In the genomic region with DNA sequence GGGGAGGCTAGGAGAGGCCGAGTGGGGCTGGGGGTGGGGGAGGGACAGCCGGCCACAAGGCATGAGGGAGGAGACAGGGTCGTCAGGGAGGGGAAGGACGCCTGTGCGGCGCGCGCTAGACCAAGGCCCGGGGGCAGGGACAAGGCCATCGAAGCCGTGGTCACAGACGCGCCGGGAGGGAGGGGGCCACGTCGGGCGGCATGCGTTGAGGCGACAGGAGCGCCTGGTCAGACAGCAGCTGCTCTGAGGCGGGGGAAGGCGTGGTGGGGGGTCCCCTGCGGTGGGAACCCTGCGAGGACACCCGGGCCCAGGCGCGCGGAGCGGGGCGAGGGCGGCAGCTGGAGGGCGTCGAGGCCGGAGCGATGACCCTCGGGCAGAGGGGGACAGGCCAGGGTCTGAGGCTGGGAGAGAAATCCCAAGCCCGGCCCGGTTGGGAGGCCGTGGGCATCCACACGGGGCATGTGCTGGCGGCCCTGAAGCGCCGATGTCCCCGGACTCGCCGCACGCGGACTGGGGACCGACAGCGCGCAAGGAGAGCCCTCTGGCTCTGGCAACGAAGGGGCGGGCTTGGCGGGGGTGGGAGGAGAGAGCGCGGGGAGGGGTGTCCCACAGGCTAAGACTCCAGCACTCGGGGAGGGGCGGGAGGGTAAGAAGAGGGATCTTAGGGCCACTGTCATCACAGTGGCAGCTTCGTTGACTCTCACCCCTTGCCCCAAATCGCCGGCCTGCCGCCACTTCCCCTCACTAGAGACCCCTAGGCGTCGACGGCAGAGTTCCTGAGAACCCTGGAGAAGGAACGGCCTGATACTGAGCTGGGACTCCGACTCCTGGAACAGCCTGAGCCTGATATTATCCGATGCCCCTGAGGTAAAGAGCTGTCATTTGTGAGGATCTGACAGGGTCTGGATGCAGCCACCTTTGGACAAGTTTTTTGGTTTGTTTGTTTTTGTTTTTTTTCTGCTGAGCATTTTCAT, we compare ENCODE assay signal across 11 cellular contexts. TPM values are rescaled to one million over a fixed set of nuclear protein-coding genes. Genes with fewer than 3 reads are reported as not detected.
DNase-seq lines count a peak whose midpoint lies in the region; ATAC-seq, FAIRE-seq and TF ChIP-seq lines count a peak whose summit lies in the region.
"Had no signal": no experiment of that assay in that cellular context is flagged by ENCODE, and none has a peak within 500 bp of the region (broad histone marks: within the 10 kb centered on the region; RNA-seq: fewer than 3 reads in every experiment).

No MANE protein-coding gene starts in this region.

- no peak overlapping the region for H2BK120ac ChIP-seq in mesenchymal stem cell (ENCODE audit: low read depth, low read length)

- FAIRE-seq in astrocyte (lab: Jason Lieb, UNC) = no peak

- H3K4ac ChIP-seq in mesenchymal stem cell (ENCODE audit: low read depth in 1 of 2, low read length in 2 of 2) = peak overlapping the region; percentile 26 to 54

- H3K4me2 ChIP-seq in astrocyte (ENCODE audit: low read length) (peak overlapping the region; percentile 71), mesenchymal stem cell (ENCODE audit: low read length, poor library complexity, severe bottlenecking) (no peak overlapping the region)

- H3K9ac ChIP-seq in astrocyte (ENCODE audit: low read length) (no peak overlapping the region), mesenchymal stem cell (ENCODE audit: low read length) (peak overlapping the region; percentile 36)

- DNase-seq in stimulated activated naive CD8-positive, alpha-beta T cell treated with anti-CD3 and anti-CD28 coated beads, Interleukin-15, Interleukin-2, amounts not matched to agents 100 U/mL and 50 U/mL, for 24 hours = no peak
- no peak for DNase-seq in astrocyte (ENCODE audit: low read depth)
- DNase-seq in mesenchymal stem cell = no peak
- DNase-seq in SIG-M5 treated with dmso at 0.1 percent for 504 hours (lab: John Stamatoyannopoulos, UW; ENCODE audit: unreplicated experiment) = no peak
- DNase-seq in CD1c-positive myeloid dendritic cell (ENCODE audit: extremely low spot score) = no peak
- no peak for DNase-seq in HPDE6-E6E7 (ENCODE audit: extremely low spot score)
- DNase-seq: activated naive CD4-positive, alpha-beta T cell treated with anti-CD3 and anti-CD28 coated beads, Interleukin-2, amount 50 U/mL, for 16 hours; effector CD8-positive, alpha-beta T cell; spleen had no signal

- TF ChIP-seq CTCF in astrocyte (IDR thresholded peaks at IDR 0.05; ENCODE audit: insufficient read depth, low read depth, low read length) = no peak

- peak overlapping the region; percentile 64 for H4K91ac ChIP-seq in mesenchymal stem cell (ENCODE audit: low read length)

- H3K4me3 Mint-ChIP-seq in stimulated activated naive CD8-positive, alpha-beta T cell treated with anti-CD3 and anti-CD28 coated beads, Interleukin-15, Interleukin-2, amounts not matched to agents 100 ng/mL and 50 ng/mL, for 24 hours = peak overlapping the region; percentile 26
- no peak overlapping the region for H3K4me3 Mint-ChIP-seq in astrocyte (ENCODE audit: unreplicated experiment)

- no peak overlapping the region for H2AK5ac ChIP-seq in mesenchymal stem cell (ENCODE audit: low read length, severe bottlenecking)

- H3K27ac Mint-ChIP-seq in stimulated activated naive CD8-positive, alpha-beta T cell treated with anti-CD3 and anti-CD28 coated beads, Interleukin-15, Interleukin-2, amounts not matched to agents 100 ng/mL and 50 ng/mL, for 24 hours = peak overlapping the region; percentile 33
- no peak overlapping the region for H3K27ac Mint-ChIP-seq in astrocyte (ENCODE audit: unreplicated experiment)

- H2AFZ ChIP-seq in astrocyte (ENCODE audit: low read depth, low read length) = no peak overlapping the region
- no peak overlapping the region for H2AFZ ChIP-seq in mesenchymal stem cell (ENCODE audit: low read depth, low read length)

- no peak overlapping the region for H2BK15ac ChIP-seq in mesenchymal stem cell (ENCODE audit: low read depth, poor library complexity, severe bottlenecking)

- peaks cover 21% of the 10 kb centered on the region for H3K4me1 Mint-ChIP-seq in stimulated activated naive CD8-positive, alpha-beta T cell treated with anti-CD3 and anti-CD28 coated beads, Interleukin-15, Interleukin-2, amounts not matched to agents 100 ng/mL and 50 ng/mL, for 24 hours (ENCODE audit: low read depth)
- H3K4me1 Mint-ChIP-seq in astrocyte (ENCODE audit: low read depth, unreplicated experiment) = peaks cover 11% of the 10 kb centered on the region

- H2BK5ac ChIP-seq in mesenchymal stem cell (ENCODE audit: low read depth, low read length, poor library complexity, severe bottlenecking) = no peak overlapping the region

- ATAC-seq in stimulated activated naive CD8-positive, alpha-beta T cell treated with anti-CD3 and anti-CD28 coated beads, Interleukin-15, Interleukin-2, amounts not matched to agents 100 U/mL and 50 U/mL, for 24 hours = no peak
- no peak for ATAC-seq in HG03280 (IDR thresholded peaks at IDR 0.05; ENCODE audit: unreplicated experiment)

- H4K20me1 ChIP-seq in astrocyte (ENCODE audit: insufficient read depth, low read length) = no peaks in the 10 kb centered on the region

- peaks cover 24% of the 10 kb centered on the region for H3K27me3 Mint-ChIP-seq in stimulated activated naive CD8-positive, alpha-beta T cell treated with anti-CD3 and anti-CD28 coated beads, Interleukin-15, Interleukin-2, amounts not matched to agents 100 ng/mL and 50 ng/mL, for 24 hours
- H3K27me3 Mint-ChIP-seq in astrocyte (ENCODE audit: low read depth, unreplicated experiment) = peaks cover 35% of the 10 kb centered on the region

- no peak overlapping the region for H3K23ac ChIP-seq in mesenchymal stem cell (ENCODE audit: low read length in 2 of 2)

- H3K9me3 ChIP-seq in astrocyte (ENCODE audit: insufficient read depth, low read depth, low read length) (no peaks in the 10 kb centered on the region), mesenchymal stem cell (ENCODE audit: control insufficient read depth, low read length) (no peaks in the 10 kb centered on the region)
- H3K9me3 ChIP-seq: spleen had no signal

- no peak overlapping the region for H3K27ac ChIP-seq in astrocyte (ENCODE audit: low read depth, low read length)
- H3K27ac ChIP-seq in mesenchymal stem cell (ENCODE audit: low read length, poor library complexity, severe bottlenecking) = no peak overlapping the region

- no peaks in the 10 kb centered on the region for H3K9me3 Mint-ChIP-seq in stimulated activated naive CD8-positive, alpha-beta T cell treated with anti-CD3 and anti-CD28 coated beads, Interleukin-15, Interleukin-2, amounts not matched to agents 100 ng/mL and 50 ng/mL, for 24 hours
- H3K9me3 Mint-ChIP-seq in astrocyte (ENCODE audit: unreplicated experiment) = peaks cover 9% of the 10 kb centered on the region

- H3K14ac ChIP-seq in mesenchymal stem cell (ENCODE audit: low read length in 2 of 2) = peak overlapping the region in 1 of 2 experiments; percentile 78

- H3K36me3 ChIP-seq in astrocyte (ENCODE audit: insufficient read depth, low read length) (no peaks in the 10 kb centered on the region), mesenchymal stem cell (ENCODE audit: control insufficient read depth in 1 of 2, insufficient read depth in 2 of 2, low read depth in 1 of 2, low read length in 2 of 2) (no peaks in the 10 kb centered on the region)
- H3K36me3 ChIP-seq: spleen had no signal

- H3K4me3 ChIP-seq in astrocyte (ENCODE audit: insufficient read depth, low read depth, low read length) (no peak overlapping the region), mesenchymal stem cell (ENCODE audit: insufficient read depth in 1 of 2, low read depth in 1 of 2, low read length in 2 of 2) (peak overlapping the region in 1 of 2 experiments; percentile 53)
- H3K4me3 ChIP-seq: spleen had no signal

- H4K8ac ChIP-seq in mesenchymal stem cell (ENCODE audit: low read length) = no peak overlapping the region

- peaks cover 13% of the 10 kb centered on the region for H3K4me1 ChIP-seq in astrocyte (ENCODE audit: insufficient read depth, low read length)
- peaks cover 22% of the 10 kb centered on the region for H3K4me1 ChIP-seq in mesenchymal stem cell (ENCODE audit: control insufficient read depth, insufficient read depth, low read depth, low read length)

- peak overlapping the region in 1 of 2 experiments; percentile 21 for H3K18ac ChIP-seq in mesenchymal stem cell (ENCODE audit: low read depth in 1 of 2, low read length in 2 of 2)

- no peaks in the 10 kb centered on the region for H3K36me3 Mint-ChIP-seq in stimulated activated naive CD8-positive, alpha-beta T cell treated with anti-CD3 and anti-CD28 coated beads, Interleukin-15, Interleukin-2, amounts not matched to agents 100 ng/mL and 50 ng/mL, for 24 hours (ENCODE audit: low read depth)
- H3K36me3 Mint-ChIP-seq in astrocyte (ENCODE audit: low read depth, unreplicated experiment) = no peaks in the 10 kb centered on the region

- H3K79me2 ChIP-seq in astrocyte (ENCODE audit: insufficient read depth, low read length) = no peaks in the 10 kb centered on the region

- WGBS in mesenchymal stem cell = 59% methylated on average over 58 of the region's 68 CpGs

- no peaks in the 10 kb centered on the region for H3K79me1 ChIP-seq in mesenchymal stem cell (replicated peaks; ENCODE audit: low read length, poor library complexity, severe bottlenecking)

- H2BK12ac ChIP-seq in mesenchymal stem cell (ENCODE audit: low read length in 2 of 2) = peak overlapping the region; percentile 49 to 88

- H3K27me3 ChIP-seq in astrocyte (ENCODE audit: insufficient read depth, low read length) = peaks cover 16% of the 10 kb centered on the region
- H3K27me3 ChIP-seq in mesenchymal stem cell (ENCODE audit: control insufficient read depth in 1 of 2, insufficient read depth in 1 of 2, low read length in 2 of 2) = peaks cover 0 to 16% of the 10 kb centered on the region in 2 experiments

RNA-seq across cellular contexts. Expression of a gene that starts 5.0 kb away (rescaled TPM):
- not detected in 2 replicates for total RNA-seq in astrocyte
- polyA plus RNA-seq in mesenchymal stem cell (2013, experiment 1 of 2) = not detected
- polyA plus RNA-seq in mesenchymal stem cell (2013, experiment 2 of 2) = not detected
- total RNA-seq: spleen had no signal
- polyA plus RNA-seq: spleen had no signal

RNA-seq across cellular contexts. Expression of a gene that starts 6.4 kb away (rescaled TPM):
- total RNA-seq in astrocyte = not detected in 2 replicates
- polyA plus RNA-seq in mesenchymal stem cell (2013, experiment 1 of 2) = 0.18 TPM
- 0.11 TPM for polyA plus RNA-seq in mesenchymal stem cell (2013, experiment 2 of 2)
- total RNA-seq: spleen had no signal
- polyA plus RNA-seq: spleen had no signal

RNA-seq across cellular contexts. Expression of a gene that starts 19.3 kb away (rescaled TPM):
- total RNA-seq in astrocyte = 17.2 and 23.5 TPM in 2 replicates
- 44.6 TPM for polyA plus RNA-seq in mesenchymal stem cell (2013, experiment 1 of 2)
- polyA plus RNA-seq in mesenchymal stem cell (2013, experiment 2 of 2) = 43.2 TPM

RNA-seq across cellular contexts. Expression of a gene that starts 19.4 kb away (rescaled TPM):
- total RNA-seq in astrocyte = 24.9 and 25.1 TPM in 2 replicates
- 25.8 TPM for polyA plus RNA-seq in mesenchymal stem cell (2013, experiment 1 of 2)
- polyA plus RNA-seq in mesenchymal stem cell (2013, experiment 2 of 2) = 22.7 TPM

RNA-seq across cellular contexts. Expression of a gene that starts 20.8 kb away (rescaled TPM):
- total RNA-seq in astrocyte = 10.6 and 10.9 TPM in 2 replicates
- polyA plus RNA-seq in mesenchymal stem cell (2013, experiment 1 of 2) = 7.2 TPM
- 7.2 TPM for polyA plus RNA-seq in mesenchymal stem cell (2013, experiment 2 of 2)
